Comparison of ENCODE assay signal across 24 cellular contexts in the genomic region with DNA sequence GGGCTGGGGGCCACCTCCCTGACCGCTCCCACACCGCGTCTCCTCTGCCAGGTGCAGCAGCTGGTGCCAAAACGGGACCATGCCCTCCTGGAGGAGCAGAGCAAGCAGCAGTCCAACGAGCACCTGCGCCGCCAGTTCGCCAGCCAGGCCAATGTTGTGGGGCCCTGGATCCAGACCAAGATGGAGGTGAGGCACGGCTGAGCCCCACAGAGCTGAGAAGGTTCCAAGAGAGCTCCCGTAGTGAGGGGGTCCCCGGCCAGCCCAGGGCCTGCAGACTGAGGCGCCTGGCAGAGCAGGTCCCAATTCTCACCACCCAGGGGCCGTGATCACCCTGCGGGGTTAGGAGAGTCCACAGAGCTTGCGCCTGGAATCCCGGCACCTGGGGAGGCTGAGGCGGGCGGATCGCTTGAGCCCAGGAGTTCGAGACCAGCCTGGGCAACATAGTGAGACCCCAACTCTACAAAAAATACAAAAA. TPM values are rescaled to one million over a fixed set of nuclear protein-coding genes. Genes with fewer than 3 reads are reported as not detected.
"Had no signal": no experiment of that assay in that cellular context is flagged by ENCODE, and none has a peak within 500 bp of the region (broad histone marks: within the 10 kb centered on the region; RNA-seq: fewer than 3 reads in every experiment).

No MANE protein-coding gene starts in this region.

- H3K27ac ChIP-seq: ovary had no signal

- DNase-seq: activated CD4-positive, CD25-positive, alpha-beta regulatory T cell treated with anti-CD3 and anti-CD28 coated beads, Interleukin-2, amount 50 U/mL, for 72 hours; activated CD8-positive, alpha-beta memory T cell treated with anti-CD3 and anti-CD28 coated beads for 24 hours; activated CD8-positive, alpha-beta memory T cell treated with anti-CD3 and anti-CD28 coated beads, Interleukin-2, amount 50 U/mL, for 48 hours; activated gamma-delta T cell treated with Interleukin-2 at 50 U/mL for 16 hours; foreskin melanocyte; glutamatergic neuron; hippocampal formation; islet precursor cell; sigmoid colon; SK-N-SH; stimulated activated CD4-positive, alpha-beta T cell treated with anti-CD3 and anti-CD28 coated beads, Interleukin-4, amount 100 ng/mL, for 4 hours; stimulated activated naive B cell treated with anti-CD40 and anti-IgM and Interleukin-4, amounts not matched to agents 10 μg/mL and 1 μg/mL and 100 μg/mL, for 72 hours; transverse colon had no signal

- ATAC-seq: activated naive CD4-positive, alpha-beta T cell treated with anti-CD3 and anti-CD28 coated beads, Interleukin-2, amount 50 U/mL, for 72 hours; stimulated activated naive B cell treated with anti-CD40 and anti-IgM and Interleukin-4, amounts not matched to agents 10 μg/mL and 1 μg/mL and 100 μg/mL, for 72 hours had no signal

- H3K4me3 ChIP-seq: adrenal gland, ovary, sigmoid colon, transverse colon, vagina had no signal

- H3K27me3 ChIP-seq: adrenal gland, ovary, sigmoid colon, transverse colon, vagina had no signal

- H3K9me3 ChIP-seq: adrenal gland, ovary, sigmoid colon, SK-N-SH, transverse colon, vagina had no signal

RNA-seq across cellular contexts. Expression of a gene that starts 19.9 kb away (rescaled TPM):
- total RNA-seq: myocyte, neural crest cell had no signal

RNA-seq across cellular contexts. Expression of a gene that starts 48.9 kb away (rescaled TPM):
- total RNA-seq: activated naive CD4-positive, alpha-beta T cell treated with anti-CD3 and anti-CD28 coated beads, Interleukin-2, amount 50 U/mL, for 72 hours; adrenal gland; cardiac septum; epithelial cell of proximal tubule; left lobe of liver; myocyte; neural crest cell; pulmonary artery endothelial cell; sigmoid colon; T-helper 1 cell treated with Interleukin-12 subunit alpha and Interleukin-12 subunit beta and Interleukin-4 antibody, amounts not matched to agents 30 ng/mL and 1 ng/mL, for 36 hours; transverse colon had no signal
- polyA plus RNA-seq: adrenal gland, sigmoid colon, SK-N-SH had no signal
